Comparison of ENCODE assay signal across 8 cellular contexts in the genomic region with DNA sequence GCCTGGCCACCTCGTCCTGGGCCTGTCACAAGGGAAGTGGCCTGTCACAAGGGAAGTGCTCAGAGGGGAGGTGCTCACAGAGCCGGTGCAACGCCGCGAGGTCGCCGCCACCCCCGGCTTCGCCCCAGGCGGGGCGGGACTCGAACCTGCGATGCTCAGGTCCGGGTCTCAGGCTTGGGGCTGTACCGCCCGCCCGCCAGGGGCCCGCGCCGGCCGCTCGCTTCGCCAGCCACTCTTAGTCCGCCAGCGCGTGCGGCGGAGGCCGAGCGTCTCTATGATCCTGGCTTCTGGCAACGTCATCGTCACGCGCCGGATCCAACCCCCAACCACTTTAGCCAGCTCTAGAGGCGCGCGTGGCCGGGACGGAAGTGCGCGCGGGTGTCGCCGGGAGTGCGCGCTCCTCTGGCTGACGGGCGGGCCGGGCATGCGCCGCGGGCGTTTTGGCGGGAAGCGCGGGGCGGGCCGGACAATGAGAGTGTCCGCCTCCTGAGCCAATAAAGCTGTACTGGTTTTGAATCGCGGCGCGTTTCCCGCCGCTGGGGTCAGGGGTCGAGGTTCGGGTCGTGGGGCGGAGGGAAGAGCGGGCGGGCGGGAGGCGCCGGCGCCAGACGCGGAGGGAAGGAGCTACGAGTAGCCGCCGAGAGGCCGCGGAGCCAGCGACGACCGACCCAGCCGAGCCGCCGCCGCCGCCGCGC. TPM values are rescaled to one million over a fixed set of nuclear protein-coding genes. Genes with fewer than 3 reads are reported as not detected.
A peak's percentile ranks its signal among the peaks of the same experiment; 100 is the strongest.
DNase-seq lines count a peak whose midpoint lies in the region; ATAC-seq and TF ChIP-seq lines count a peak whose summit lies in the region.

A gene with protein sequence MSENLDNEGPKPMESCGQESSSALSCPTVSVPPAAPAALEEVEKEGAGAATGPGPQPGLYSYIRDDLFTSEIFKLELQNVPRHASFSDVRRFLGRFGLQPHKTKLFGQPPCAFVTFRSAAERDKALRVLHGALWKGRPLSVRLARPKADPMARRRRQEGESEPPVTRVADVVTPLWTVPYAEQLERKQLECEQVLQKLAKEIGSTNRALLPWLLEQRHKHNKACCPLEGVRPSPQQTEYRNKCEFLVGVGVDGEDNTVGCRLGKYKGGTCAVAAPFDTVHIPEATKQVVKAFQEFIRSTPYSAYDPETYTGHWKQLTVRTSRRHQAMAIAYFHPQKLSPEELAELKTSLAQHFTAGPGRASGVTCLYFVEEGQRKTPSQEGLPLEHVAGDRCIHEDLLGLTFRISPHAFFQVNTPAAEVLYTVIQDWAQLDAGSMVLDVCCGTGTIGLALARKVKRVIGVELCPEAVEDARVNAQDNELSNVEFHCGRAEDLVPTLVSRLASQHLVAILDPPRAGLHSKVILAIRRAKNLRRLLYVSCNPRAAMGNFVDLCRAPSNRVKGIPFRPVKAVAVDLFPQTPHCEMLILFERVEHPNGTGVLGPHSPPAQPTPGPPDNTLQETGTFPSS (minus strand): TSS at position 276 of the 695 bp plus-strand sequence. CDS start 320 bp downstream, outside the sequence.

- H4K20me1 ChIP-seq in MM.1S (ENCODE audit: insufficient read depth, low read length) = peaks cover 16% of the 10 kb centered on the region

- H3K9me3 ChIP-seq in HAP-1 = no peaks in the 10 kb centered on the region
- H3K9me3 ChIP-seq in MM.1S (replicated peaks; ENCODE audit: insufficient read depth, low read length) = no peaks in the 10 kb centered on the region
- no peaks in the 10 kb centered on the region for H3K9me3 ChIP-seq in neuron (ENCODE audit: low read length)
- no peaks in the 10 kb centered on the region for H3K9me3 ChIP-seq in subcutaneous abdominal adipose tissue (ENCODE audit: control insufficient read depth in 5 of 5, low read length in 5 of 5)

- peaks cover 4% of the 10 kb centered on the region for H3F3A ChIP-seq in MM.1S (ENCODE audit: insufficient read depth, low read length)

- H3K4me3 ChIP-seq in HAP-1 = peak within 1 kb of the TSS; percentile 84
- H3K4me3 ChIP-seq in MM.1S (ENCODE audit: low read length) = peak within 1 kb of the TSS; percentile 96
- peak within 1 kb of the TSS; percentile 77 for H3K4me3 ChIP-seq in neuron (ENCODE audit: low read length)
- H3K4me3 ChIP-seq in subcutaneous abdominal adipose tissue (ENCODE audit: low read depth in 1 of 5, low read length in 5 of 5) = peak within 1 kb of the TSS; percentile 66 to 92 (median 87)

- peaks cover 94% of the 10 kb centered on the region for H3K79me2 ChIP-seq in MM.1S (ENCODE audit: low read length)

- H3K27ac ChIP-seq in MM.1S (ENCODE audit: low read length) = peak within 1 kb of the TSS; percentile 64
- H3K27ac ChIP-seq in foreskin keratinocyte = peak within 1 kb of the TSS; percentile 78
- H3K27ac ChIP-seq in subcutaneous abdominal adipose tissue (ENCODE audit: low read depth, low read length) = peak within 1 kb of the TSS; percentile 78

- H3K36me3 ChIP-seq in HAP-1 (replicated peaks) = peaks cover 84% of the 10 kb centered on the region
- H3K36me3 ChIP-seq in MM.1S (replicated peaks; ENCODE audit: insufficient read depth, low read length) = peaks cover 13% of the 10 kb centered on the region
- H3K36me3 ChIP-seq in neuron (ENCODE audit: insufficient read depth, low read length) = peaks cover 66% of the 10 kb centered on the region
- H3K36me3 ChIP-seq in subcutaneous abdominal adipose tissue (ENCODE audit: control insufficient read depth in 5 of 5, insufficient read depth in 5 of 5, low read length in 5 of 5) = peaks cover 0 to 63% (median 54%) of the 10 kb centered on the region in 5 donors

- H3K9ac ChIP-seq in MM.1S (ENCODE audit: low read length) (peak within 1 kb of the TSS; percentile 95), subcutaneous abdominal adipose tissue (ENCODE audit: low read length in 5 of 5) (peak within 1 kb of the TSS; percentile 56 to 94 (median 90))

- in situ Hi-C loops in G401 (cut with HindIII; ENCODE audit: low sequenced_read_pairs) (no loop called here), HAP-1 (cut with MboI; ENCODE audit: low sequenced_read_pairs) (no loop called here)

- H3K4me1 ChIP-seq in HAP-1 (peaks cover 9% of the 10 kb centered on the region), MM.1S (ENCODE audit: low read length) (peaks cover 16% of the 10 kb centered on the region), foreskin keratinocyte (peaks cover 3% of the 10 kb centered on the region), neuron (ENCODE audit: insufficient read depth, low read length) (peaks cover 23% of the 10 kb centered on the region), subcutaneous abdominal adipose tissue (ENCODE audit: control insufficient read depth in 5 of 5, insufficient read depth in 5 of 5, low read length in 5 of 5) (peaks cover 2 to 42% (median 38%) of the 10 kb centered on the region in 5 donors)

- ATAC-seq in foreskin keratinocyte = peak; percentile 76

- peak; percentile 38 for TF ChIP-seq CTCF in MM.1S (IDR thresholded peaks at IDR 0.05; ENCODE audit: low read length)
- peak; percentile 63 for TF ChIP-seq CTCF in foreskin keratinocyte (conservative IDR thresholded peaks at IDR 0.05)

- peak; percentile 95 for DNase-seq in G401 (ENCODE audit: low spot score)
- peak; percentile 88 to 97 for DNase-seq in HAP-1 (ENCODE audit: low spot score in 2 of 2)
- DNase-seq in MM.1S = peak; percentile 99
- DNase-seq in SIG-M5 (lab: John Stamatoyannopoulos, UW) = peak; percentile 68
- peak; percentile 93 for DNase-seq in activated gamma-delta T cell treated with Interleukin-2 at 50 U/mL for 16 hours
- peak; percentile 89 to 96 for DNase-seq in foreskin keratinocyte

- peak within 1 kb of the TSS; percentile 99 for H3K4me2 ChIP-seq in MM.1S (ENCODE audit: low read depth, low read length)

- peak within 1 kb of the TSS; percentile 61 for H2AFZ ChIP-seq in MM.1S (ENCODE audit: low read length)
- H2AFZ ChIP-seq in neuron (ENCODE audit: low read depth, low read length) = no peak within 1 kb of the TSS

- H3K27me3 ChIP-seq in HAP-1 (ENCODE audit: low read depth) (no peaks in the 10 kb centered on the region), MM.1S (replicated peaks; ENCODE audit: insufficient read depth, low read length) (no peaks in the 10 kb centered on the region), foreskin keratinocyte (no peaks in the 10 kb centered on the region), neuron (ENCODE audit: insufficient read depth, low read length) (no peaks in the 10 kb centered on the region), subcutaneous abdominal adipose tissue (ENCODE audit: control insufficient read depth in 5 of 5, insufficient read depth in 4 of 5, low read length in 5 of 5) (no peaks in the 10 kb centered on the region)

- H3K9me2 ChIP-seq in MM.1S (replicated peaks; ENCODE audit: insufficient read depth, low read length) = no peaks in the 10 kb centered on the region

RNA-seq across cellular contexts. Expression of the gene that starts here (rescaled TPM):
- total RNA-seq in G401 (2014; rRNA removed; shearing (Covaris generic)) = 22.4 and 55.8 TPM in 2 replicates
- 41.2 and 49.5 TPM in 2 replicates for total RNA-seq in foreskin keratinocyte
- 43.7 and 48.2 TPM in 2 replicates for polyA plus RNA-seq in foreskin keratinocyte

Comparison
In these comparisons a context has a peak if more than half of its experiments do, and no peak if none do; other contexts are left out.
1. Peak in every context shown above with its lines: DNase-seq, ATAC-seq, H3K4me3 ChIP-seq and H3K27ac ChIP-seq.